8 cellular contexts compared by ENCODE assay signal in the genomic region with DNA sequence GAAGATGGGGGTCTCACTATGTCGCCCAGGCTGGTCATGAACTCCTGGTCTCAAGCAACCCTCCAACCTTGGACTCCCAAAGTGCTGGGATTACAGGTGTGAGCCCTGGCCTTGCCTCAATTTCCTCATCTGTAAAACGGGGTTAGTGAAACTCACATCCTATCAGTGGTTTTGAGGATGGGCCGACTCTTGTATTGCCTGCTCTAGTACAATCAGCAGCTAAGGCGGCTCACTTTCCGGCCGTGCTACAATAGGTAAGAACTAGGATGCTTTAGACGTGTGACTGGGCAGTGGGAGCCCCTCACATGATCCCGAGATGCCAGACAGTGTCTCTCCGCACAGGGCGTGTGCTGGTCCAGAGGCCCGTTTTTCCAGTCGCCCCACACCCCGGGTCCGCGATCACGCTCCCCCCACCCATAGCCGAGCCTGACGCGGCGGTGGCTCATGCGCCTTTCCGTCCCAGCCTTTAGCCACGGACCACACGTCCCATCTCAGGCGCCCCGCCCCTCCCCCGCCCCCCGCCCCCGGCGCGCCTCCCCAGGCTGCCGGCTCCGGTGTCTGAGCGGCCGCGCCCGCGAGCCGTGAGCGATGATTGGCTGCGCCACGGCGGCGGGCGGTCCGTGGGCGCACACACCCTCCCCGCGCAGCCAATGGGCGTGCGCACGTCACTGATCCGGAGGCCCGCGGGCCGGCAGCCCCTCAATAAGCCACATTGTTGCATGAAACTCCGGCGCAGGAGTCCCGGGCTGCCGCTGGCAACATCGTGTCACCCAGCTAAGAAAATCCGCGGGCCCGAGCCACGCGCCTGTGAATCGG. TPM values are rescaled to one million over a fixed set of nuclear protein-coding genes. Genes with fewer than 3 reads are reported as not detected.
A peak's percentile ranks its signal among the peaks of the same experiment; 100 is the strongest.
DNase-seq lines count a peak whose midpoint lies in the region; ATAC-seq and TF ChIP-seq lines count a peak whose summit lies in the region.

A gene (plus strand): TSS at position 710 of the 816 bp plus-strand sequence. CDS start 454 bp downstream, outside the sequence.

- H3K4me2 ChIP-seq in GM23338 (peak within 1 kb of the TSS; percentile 99), trophoblast cell (ENCODE audit: low read length) (peak within 1 kb of the TSS; percentile 89)

- peak within 1 kb of the TSS; percentile 6 for H2BK120ac ChIP-seq in trophoblast cell (ENCODE audit: insufficient read depth, low read length, poor library complexity)

- peak within 1 kb of the TSS; percentile 51 for H4K12ac ChIP-seq in trophoblast cell (ENCODE audit: low read depth, low read length)

- H3K4me3 Mint-ChIP-seq in GM23338 (peak within 1 kb of the TSS; percentile 95), type B pancreatic cell (peak within 1 kb of the TSS; percentile 93)

- peak; percentile 33 for DNase-seq in G401 (ENCODE audit: low spot score)
- peak; percentile 92 for DNase-seq in GM23338 (ENCODE audit: low spot score)
- DNase-seq in LNCaP clone FGC (ENCODE audit: low read depth): no peak
- DNase-seq in SKM-1 treated with dmso at 0.1 percent for 144 hours (lab: John Stamatoyannopoulos, UW; ENCODE audit: unreplicated experiment): peak; percentile 89
- DNase-seq in activated naive CD4-positive, alpha-beta T cell treated with anti-CD3 and anti-CD28 coated beads, Interleukin-2, amount 50 U/mL, for 72 hours (ENCODE audit: low spot score in 2 of 2): peak; percentile 84 to 86
- DNase-seq in Right ventricle myocardium inferior (ENCODE audit: missing footprints): peak; percentile 95
- DNase-seq in trophoblast cell: peak; percentile 81 to 87
- DNase-seq in type B pancreatic cell (ENCODE audit: extremely low spot score, unreplicated experiment): peak; percentile 85

- no peak within 1 kb of the TSS for H2AK5ac ChIP-seq in trophoblast cell (ENCODE audit: low read length)

- peak within 1 kb of the TSS; percentile 99 for H3K27ac ChIP-seq in GM23338 (ENCODE audit: low read depth)
- peak within 1 kb of the TSS; percentile 59 for H3K27ac ChIP-seq in trophoblast cell (ENCODE audit: low read depth, low read length)

- H3K27me3 ChIP-seq in GM23338 (ENCODE audit: insufficient read depth) (no peaks in the 10 kb centered on the region), trophoblast cell (ENCODE audit: insufficient read depth, low read length) (no peaks in the 10 kb centered on the region)

- H3K79me1 ChIP-seq in trophoblast cell (ENCODE audit: low read length): peaks cover 11% of the 10 kb centered on the region

- no peak within 1 kb of the TSS for H2AFZ ChIP-seq in GM23338
- peak within 1 kb of the TSS; percentile 77 for H2AFZ ChIP-seq in trophoblast cell (ENCODE audit: insufficient read depth, low read length, poor library complexity)

- in situ Hi-C loops in G401 (cut with HindIII; ENCODE audit: low sequenced_read_pairs): no loop called here

- H3K27ac Mint-ChIP-seq in GM23338 (peak within 1 kb of the TSS; percentile 94), type B pancreatic cell (peak within 1 kb of the TSS; percentile 89)
- H3K27ac Mint-ChIP-seq in activated naive CD4-positive, alpha-beta T cell treated with anti-CD3 and anti-CD28 coated beads, Interleukin-2, amount 50 U/mL, for 72 hours: peak within 1 kb of the TSS; percentile 82 to 89

- H2BK5ac ChIP-seq in trophoblast cell (ENCODE audit: low read depth, low read length, poor library complexity): peak within 1 kb of the TSS; percentile 58

- peak within 1 kb of the TSS; percentile 12 for H2BK12ac ChIP-seq in trophoblast cell (ENCODE audit: low read length)

- no peaks in the 10 kb centered on the region for H3K9me3 ChIP-seq in trophoblast cell (ENCODE audit: insufficient read depth, low read depth, low read length)

- peaks cover 10% of the 10 kb centered on the region for H3K27me3 Mint-ChIP-seq in GM23338 (ENCODE audit: insufficient read depth, low read depth, poor library complexity)
- H3K27me3 Mint-ChIP-seq in type B pancreatic cell: peaks cover 29% of the 10 kb centered on the region

- peaks cover 12% of the 10 kb centered on the region for H3F3A ChIP-seq in GM23338 (replicated peaks; ENCODE audit: low read depth)

- H3K4me3 ChIP-seq in GM23338 (peak within 1 kb of the TSS; percentile 98), LNCaP clone FGC (ENCODE audit: low read depth, low read length) (peak within 1 kb of the TSS; percentile 72), trophoblast cell (ENCODE audit: low read depth, low read length) (peak within 1 kb of the TSS; percentile 85)

- no CpG with 5 or more reads among the region's 67 CpGs for WGBS in trophoblast cell (ENCODE audit: extremely low coverage, insufficient coverage, insufficient read length)

- H3K18ac ChIP-seq in trophoblast cell (ENCODE audit: low read length): peak within 1 kb of the TSS; percentile 72

- peak within 1 kb of the TSS; percentile 62 for H3K14ac ChIP-seq in trophoblast cell (ENCODE audit: low read length)

- H4K91ac ChIP-seq in trophoblast cell (ENCODE audit: low read depth, low read length): peak within 1 kb of the TSS; percentile 50

- peaks cover 19% of the 10 kb centered on the region for H4K20me1 ChIP-seq in GM23338 (replicated peaks; ENCODE audit: insufficient read depth)

- no peak within 1 kb of the TSS for H3K23ac ChIP-seq in trophoblast cell (ENCODE audit: low read length)

- H3K79me2 ChIP-seq in GM23338 (replicated peaks; ENCODE audit: insufficient read depth) (peaks cover 35% of the 10 kb centered on the region), trophoblast cell (ENCODE audit: control insufficient read depth, insufficient read depth, low read length, poor library complexity) (peaks cover 12% of the 10 kb centered on the region)

- H3K9me2 ChIP-seq in GM23338 (ENCODE audit: insufficient read depth): peaks cover 5% of the 10 kb centered on the region; the same call in 1 of the 2 replicates

- H4K8ac ChIP-seq in trophoblast cell (ENCODE audit: low read depth, low read length): peak within 1 kb of the TSS; percentile 66

- H3K36me3 ChIP-seq in GM23338 (ENCODE audit: insufficient read depth) (no peaks in the 10 kb centered on the region), trophoblast cell (ENCODE audit: control insufficient read depth in 1 of 2, insufficient read depth in 2 of 2, low read length in 2 of 2) (no peaks in the 10 kb centered on the region)

- ATAC-seq in GM23338 (peak; percentile 51), Right ventricle myocardium inferior (peak; percentile 98)
- ATAC-seq in activated naive CD4-positive, alpha-beta T cell treated with anti-CD3 and anti-CD28 coated beads, Interleukin-2, amount 50 U/mL, for 72 hours: peak; percentile 81 to 89

- peaks cover 6% of the 10 kb centered on the region for H3K36me3 Mint-ChIP-seq in GM23338 (ENCODE audit: low read depth)
- H3K36me3 Mint-ChIP-seq in activated naive CD4-positive, alpha-beta T cell treated with anti-CD3 and anti-CD28 coated beads, Interleukin-2, amount 50 U/mL, for 72 hours: peaks cover 5 to 44% of the 10 kb centered on the region in 2 donors
- H3K36me3 Mint-ChIP-seq in type B pancreatic cell: no peaks in the 10 kb centered on the region

- TF ChIP-seq CTCF in GM23338 (conservative IDR thresholded peaks at IDR 0.05; ENCODE audit: low read depth in 2 of 2) (no peak), LNCaP clone FGC (IDR thresholded peaks at IDR 0.05; ENCODE audit: control insufficient read depth, extremely low read depth, insufficient read depth) (no peak), type B pancreatic cell (conservative IDR thresholded peaks at IDR 0.05) (no peak)

- peaks cover 40% of the 10 kb centered on the region for H3K4me1 Mint-ChIP-seq in GM23338
- H3K4me1 Mint-ChIP-seq in type B pancreatic cell (ENCODE audit: unreplicated experiment): peaks cover 20% of the 10 kb centered on the region

- peak within 1 kb of the TSS; percentile 70 for H3K9ac ChIP-seq in trophoblast cell (ENCODE audit: low read length)

- H3K4me1 ChIP-seq in GM23338 (ENCODE audit: insufficient read depth): peaks cover 23% of the 10 kb centered on the region
- H3K4me1 ChIP-seq in trophoblast cell (ENCODE audit: control insufficient read depth in 1 of 2, insufficient read depth in 2 of 2, low read length in 2 of 2): peaks cover 6 to 20% of the 10 kb centered on the region in 2 experiments

- intact Hi-C loops in Right ventricle myocardium inferior (cut with DNase I): loop anchor here (5.0 kb wide), 1 partner anchor 116 kb away; no protein-coding TSS in a partner anchor

- H3K9me3 Mint-ChIP-seq in GM23338 (peaks cover 2% of the 10 kb centered on the region; the same call in 2 of the 3 replicates), type B pancreatic cell (no peaks in the 10 kb centered on the region)
- peaks cover 0 to 5% of the 10 kb centered on the region in 2 donors for H3K9me3 Mint-ChIP-seq in activated naive CD4-positive, alpha-beta T cell treated with anti-CD3 and anti-CD28 coated beads, Interleukin-2, amount 50 U/mL, for 72 hours

- H3K4ac ChIP-seq in trophoblast cell (ENCODE audit: low read depth, low read length): peak within 1 kb of the TSS; percentile 63

TF ChIP-seq in GM23338, 12 proteins besides CTCF, POLR2A, EP300 and RAD21:
- TF ChIP-seq CREB1 (CRISPR knock-in tag; IDR thresholded peaks at IDR 0.05; ENCODE audit: low read depth) (peak; percentile 67; the same call in 1 of the 2 replicates), POLR2AphosphoS5 (IDR thresholded peaks at IDR 0.05; ENCODE audit: low read depth) (peak; percentile 71)
- TF ChIP-seq, protein P1, sequence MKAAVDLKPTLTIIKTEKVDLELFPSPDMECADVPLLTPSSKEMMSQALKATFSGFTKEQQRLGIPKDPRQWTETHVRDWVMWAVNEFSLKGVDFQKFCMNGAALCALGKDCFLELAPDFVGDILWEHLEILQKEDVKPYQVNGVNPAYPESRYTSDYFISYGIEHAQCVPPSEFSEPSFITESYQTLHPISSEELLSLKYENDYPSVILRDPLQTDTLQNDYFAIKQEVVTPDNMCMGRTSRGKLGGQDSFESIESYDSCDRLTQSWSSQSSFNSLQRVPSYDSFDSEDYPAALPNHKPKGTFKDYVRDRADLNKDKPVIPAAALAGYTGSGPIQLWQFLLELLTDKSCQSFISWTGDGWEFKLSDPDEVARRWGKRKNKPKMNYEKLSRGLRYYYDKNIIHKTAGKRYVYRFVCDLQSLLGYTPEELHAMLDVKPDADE (IDR thresholded peaks at IDR 0.05): no peak

RNA-seq across cellular contexts. Expression of the gene that starts here (rescaled TPM):
- total RNA-seq in G401 (2014; rRNA removed; shearing (Covaris generic)): 11.3 and 17.1 TPM in 2 replicates
- total RNA-seq in GM23338 (2014; rRNA removed; shearing (Covaris generic)): 54.7 and 56.0 TPM in 2 replicates
- 23.2 and 24.3 TPM in 2 replicates for polyA plus RNA-seq in GM23338 (2016; fragmentation: Nextera tagmentation; extraction: Ambion mirVana)
- total RNA-seq in activated naive CD4-positive, alpha-beta T cell treated with anti-CD3 and anti-CD28 coated beads, Interleukin-2, amount 50 U/mL, for 72 hours: 10 to 100 TPM; 18.5 to 84.5 TPM
- total RNA-seq in Right ventricle myocardium inferior (5.4 TPM), type B pancreatic cell (ENCODE audit: low replicate concordance) (13.3 and 27.6 TPM in 2 replicates)
- polyA plus RNA-seq in trophoblast cell (2013): 24.5 and 24.8 TPM in 2 replicates
